In the genomic region with DNA sequence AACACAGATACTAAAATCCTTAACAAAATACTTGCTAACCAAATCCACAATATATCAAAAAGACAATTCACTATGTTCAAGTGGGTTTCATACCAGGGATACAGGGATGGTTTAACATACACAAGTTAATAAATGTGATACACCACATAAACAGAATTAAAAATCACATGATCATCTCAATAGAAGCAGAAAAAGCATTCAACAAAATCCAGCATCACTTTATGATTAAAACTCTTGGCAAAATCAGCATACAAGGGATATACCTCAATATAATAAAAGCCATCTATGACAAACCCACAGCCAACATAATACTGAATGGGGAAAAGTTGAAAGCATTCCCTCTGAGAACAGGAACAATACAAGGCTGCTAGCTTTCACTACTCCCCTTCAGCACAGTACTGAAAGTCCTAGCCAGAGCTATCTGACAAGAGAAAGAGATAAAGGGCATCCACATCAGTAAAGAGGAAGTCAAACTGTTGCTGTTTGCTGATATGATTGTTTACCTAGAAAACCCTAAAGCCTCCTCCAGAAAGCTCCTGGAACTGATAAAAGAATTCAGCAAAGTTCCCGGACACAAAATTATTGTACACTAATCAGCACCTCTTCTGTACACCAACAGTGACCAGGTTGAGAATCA, we compare ENCODE assay signal across 7 cellular contexts. TPM values are rescaled to one million over a fixed set of nuclear protein-coding genes. Genes with fewer than 3 reads are reported as not detected.
DNase-seq lines count a peak whose midpoint lies in the region; TF ChIP-seq lines count a peak whose summit lies in the region.
"Not testable (repeated sequence)": the region's sequence is repeated elsewhere in the genome, so short reads cannot be mapped to it uniquely, and the experiment has no call there.

No MANE protein-coding gene starts in this region.

- H3K56ac ChIP-seq in H9 (ENCODE audit: insufficient read length, low read depth, low read length): not testable (repeated sequence)

- H3K14ac ChIP-seq in H9 (ENCODE audit: insufficient read depth, low read length): not testable (repeated sequence)

- H3K79me2 ChIP-seq in H9 (ENCODE audit: insufficient read depth, low read length): not testable (repeated sequence)

- CTCF ChIA-PET in CD8-positive, alpha-beta memory T cell (lab: Charles Lee); activated CD4-positive, alpha-beta T cell treated with anti-CD3 and anti-CD28 coated beads, Interleukin-2, amount 10 ng/mL, durations not matched to agents 7 days and 5 days (lab: Charles Lee): not testable (repeated sequence)
- CTCF ChIA-PET in activated naive CD4-positive, alpha-beta T cell treated with anti-CD3 and anti-CD28 coated beads, Interleukin-2, amount 10 ng/mL, durations not matched to agents 7 days and 5 days (lab: Charles Lee): interaction anchor here (0.6 to 1.9 kb wide), 2 partner anchors 15 to 27 kb away, joined by 3 to 4 read pairs; no protein-coding TSS in a partner anchor

- H3K4me1 Mint-ChIP-seq in CD8-positive, alpha-beta memory T cell: peaks cover 20 to 44% (median 33%) of the 10 kb centered on the region in 3 donors
- peaks cover 9 to 19% of the 10 kb centered on the region in 2 experiments for H3K4me1 Mint-ChIP-seq in H9
- H3K4me1 Mint-ChIP-seq in T-helper 1 cell treated with Interleukin-12 subunit alpha and Interleukin-12 subunit beta and Interleukin-4 antibody, amounts not matched to agents 30 μg/mL and 1 μg/mL, for 36 hours (ENCODE audit: low read depth): peaks cover 27% of the 10 kb centered on the region
- H3K4me1 Mint-ChIP-seq in activated CD4-positive, alpha-beta T cell treated with anti-CD3 and anti-CD28 coated beads, Interleukin-2, amount 10 ng/mL, durations not matched to agents 7 days and 5 days: peaks cover 40% of the 10 kb centered on the region
- H3K4me1 Mint-ChIP-seq in activated naive CD4-positive, alpha-beta T cell treated with anti-CD3 and anti-CD28 coated beads, Interleukin-2, amount 10 ng/mL, durations not matched to agents 7 days and 5 days: peaks cover 37% of the 10 kb centered on the region

- not testable (repeated sequence) for H4K20me1 ChIP-seq in H9 (ENCODE audit: control insufficient read depth, insufficient read depth, insufficient read length)

- H3K4me2 ChIP-seq in H9 (ENCODE audit: insufficient read depth, insufficient read length, low read length): not testable (repeated sequence)

- not testable (repeated sequence) for H2BK20ac ChIP-seq in H9 (ENCODE audit: low read depth, low read length, poor library complexity, severe bottlenecking)

- H4K8ac ChIP-seq in H9 (replicated peaks; ENCODE audit: insufficient read length, low read depth, low read length): not testable (repeated sequence)

- POLR2A ChIA-PET in CD8-positive, alpha-beta memory T cell (lab: Charles Lee); activated CD4-positive, alpha-beta T cell treated with anti-CD3 and anti-CD28 coated beads, Interleukin-2, amount 10 ng/mL, durations not matched to agents 7 days and 5 days (lab: Charles Lee): not testable (repeated sequence)

- not testable (repeated sequence) for H3K4me3 ChIP-seq in CD8-positive, alpha-beta memory T cell (ENCODE audit: low read length); NB4 (ENCODE audit: low read depth, low read length)

- not testable (repeated sequence) for H3K27me3 ChIP-seq in CD8-positive, alpha-beta memory T cell (ENCODE audit: insufficient read depth, low read length, poor library complexity, severe bottlenecking); H9 (ENCODE audit: insufficient read depth, low read length)

- not testable (repeated sequence) for H3K27ac ChIP-seq in CD8-positive, alpha-beta memory T cell (ENCODE audit: low read depth, low read length); H9 (ENCODE audit: insufficient read length, low read depth, low read length)

- not testable (repeated sequence) for H2BK12ac ChIP-seq in H9 (ENCODE audit: insufficient read length, low read depth, low read length)

- H3K18ac ChIP-seq in H9 (ENCODE audit: insufficient read length, low read depth, low read length): not testable (repeated sequence)

- H2BK5ac ChIP-seq in H9 (ENCODE audit: insufficient read length, low read length): not testable (repeated sequence)

- H3K27me3 Mint-ChIP-seq in CD8-positive, alpha-beta memory T cell; H9 (ENCODE audit: low read depth); T-helper 1 cell treated with Interleukin-12 subunit alpha and Interleukin-12 subunit beta and Interleukin-4 antibody, amounts not matched to agents 30 μg/mL and 1 μg/mL, for 36 hours (ENCODE audit: low read depth); activated CD4-positive, alpha-beta T cell treated with anti-CD3 and anti-CD28 coated beads, Interleukin-2, amount 10 ng/mL, durations not matched to agents 7 days and 5 days; activated naive CD4-positive, alpha-beta T cell treated with anti-CD3 and anti-CD28 coated beads, Interleukin-2, amount 10 ng/mL, durations not matched to agents 7 days and 5 days: not testable (repeated sequence)

- H2BK15ac ChIP-seq in H9 (ENCODE audit: low read depth, low read length): not testable (repeated sequence)

- not testable (repeated sequence) for TF ChIP-seq CTCF in H9 (conservative IDR thresholded peaks at IDR 0.05); NB4 (IDR thresholded peaks at IDR 0.05; ENCODE audit: low read depth, low read length)

- not testable (repeated sequence) for DNase-seq in CD8-positive, alpha-beta memory T cell; H9; activated naive CD4-positive, alpha-beta T cell treated with anti-CD3 and anti-CD28 coated beads, Interleukin-2, amount 10 ng/mL, durations not matched to agents 7 days and 5 days
- DNase-seq in NB4 (ENCODE audit: low read depth): peak; percentile 15
- peak; percentile 14 for DNase-seq in activated CD4-positive, alpha-beta T cell treated with anti-CD3 and anti-CD28 coated beads, Interleukin-2, amount 10 ng/mL, durations not matched to agents 7 days and 5 days
- peak; percentile 14 for DNase-seq in inferior parietal cortex (ENCODE audit: extremely low spot score)

- H3K9me3 Mint-ChIP-seq in CD8-positive, alpha-beta memory T cell; H9: not testable (repeated sequence)
- H3K9me3 Mint-ChIP-seq in T-helper 1 cell treated with Interleukin-12 subunit alpha and Interleukin-12 subunit beta and Interleukin-4 antibody, amounts not matched to agents 30 μg/mL and 1 μg/mL, for 36 hours: peaks cover 10% of the 10 kb centered on the region
- H3K9me3 Mint-ChIP-seq in activated CD4-positive, alpha-beta T cell treated with anti-CD3 and anti-CD28 coated beads, Interleukin-2, amount 10 ng/mL, durations not matched to agents 7 days and 5 days: peaks cover 21% of the 10 kb centered on the region
- H3K9me3 Mint-ChIP-seq in activated naive CD4-positive, alpha-beta T cell treated with anti-CD3 and anti-CD28 coated beads, Interleukin-2, amount 10 ng/mL, durations not matched to agents 7 days and 5 days: peaks cover 21% of the 10 kb centered on the region

- not testable (repeated sequence) for H4K91ac ChIP-seq in H9 (ENCODE audit: insufficient read length, low read depth, low read length)

- not testable (repeated sequence) for H3K9ac ChIP-seq in H9 (ENCODE audit: extremely low read depth, insufficient read length, low read length)

- not testable (repeated sequence) for H3K23me2 ChIP-seq in H9 (ENCODE audit: insufficient read length, low read depth, low read length, poor library complexity, severe bottlenecking)

- peaks cover 15% of the 10 kb centered on the region for H3K4me1 ChIP-seq in CD8-positive, alpha-beta memory T cell (ENCODE audit: insufficient read depth, low read length)
- not testable (repeated sequence) for H3K4me1 ChIP-seq in H9 (ENCODE audit: insufficient read depth, low read length)

- H3K36me3 Mint-ChIP-seq in CD8-positive, alpha-beta memory T cell; T-helper 1 cell treated with Interleukin-12 subunit alpha and Interleukin-12 subunit beta and Interleukin-4 antibody, amounts not matched to agents 30 μg/mL and 1 μg/mL, for 36 hours (ENCODE audit: low read depth): not testable (repeated sequence)
- peaks cover 2 to 15% (median 11%) of the 10 kb centered on the region in 3 experiments; a peak in 6 of 7 replicates for H3K36me3 Mint-ChIP-seq in H9 (ENCODE audit: insufficient read depth in 1 of 3, low read depth in 3 of 3)
- peaks cover 36% of the 10 kb centered on the region for H3K36me3 Mint-ChIP-seq in activated CD4-positive, alpha-beta T cell treated with anti-CD3 and anti-CD28 coated beads, Interleukin-2, amount 10 ng/mL, durations not matched to agents 7 days and 5 days (ENCODE audit: low read depth)
- peaks cover 20% of the 10 kb centered on the region for H3K36me3 Mint-ChIP-seq in activated naive CD4-positive, alpha-beta T cell treated with anti-CD3 and anti-CD28 coated beads, Interleukin-2, amount 10 ng/mL, durations not matched to agents 7 days and 5 days

- not testable (repeated sequence) for H2BK120ac ChIP-seq in H9 (ENCODE audit: low read depth, low read length, poor library complexity, severe bottlenecking)

- not testable (repeated sequence) for H3K4ac ChIP-seq in H9 (ENCODE audit: low read depth, low read length)

- not testable (repeated sequence) for H3K9me3 ChIP-seq in CD8-positive, alpha-beta memory T cell (ENCODE audit: low read length); H9 (ENCODE audit: control insufficient read depth, low read depth, low read length)

- H2AK5ac ChIP-seq in H9 (ENCODE audit: insufficient read length, low read length): not testable (repeated sequence)

- not testable (repeated sequence) for H3T11ph ChIP-seq in H9 (ENCODE audit: low read length)

- TF ChIP-seq POLR2A in NB4 (IDR thresholded peaks at IDR 0.05; ENCODE audit: extremely low read depth, insufficient read length): not testable (repeated sequence)

- not testable (repeated sequence) for H3K79me1 ChIP-seq in H9 (ENCODE audit: insufficient read depth, low read depth, low read length, poor library complexity, severe bottlenecking)

- WGBS in H9 (ENCODE audit: extremely low coverage, insufficient read length, low lambda C conversion rate): no CpG with 5 or more reads among the region's 1 CpG

- H4K5ac ChIP-seq in H9 (ENCODE audit: insufficient read length, low read depth, low read length): not testable (repeated sequence)

- not testable (repeated sequence) for H2AFZ ChIP-seq in H9 (ENCODE audit: low read length)

- H3K23ac ChIP-seq in H9 (ENCODE audit: insufficient read length, low read depth, low read length): not testable (repeated sequence)

- not testable (repeated sequence) for H3K36me3 ChIP-seq in CD8-positive, alpha-beta memory T cell (ENCODE audit: insufficient read depth, low read length)

- peak overlapping the region in 5 of 8 donors; percentile 16 to 59 (median 20) for H3K27ac Mint-ChIP-seq in CD8-positive, alpha-beta memory T cell
- H3K27ac Mint-ChIP-seq in H9: peak overlapping the region in 2 of 3 experiments; percentile 12 to 38; a peak in 2 of 7 replicates
- H3K27ac Mint-ChIP-seq in T-helper 1 cell treated with Interleukin-12 subunit alpha and Interleukin-12 subunit beta and Interleukin-4 antibody, amounts not matched to agents 30 μg/mL and 1 μg/mL, for 36 hours: peak overlapping the region; percentile 56
- peak overlapping the region; percentile 81 for H3K27ac Mint-ChIP-seq in activated CD4-positive, alpha-beta T cell treated with anti-CD3 and anti-CD28 coated beads, Interleukin-2, amount 10 ng/mL, durations not matched to agents 7 days and 5 days
- H3K27ac Mint-ChIP-seq in activated naive CD4-positive, alpha-beta T cell treated with anti-CD3 and anti-CD28 coated beads, Interleukin-2, amount 10 ng/mL, durations not matched to agents 7 days and 5 days: peak overlapping the region; percentile 60

- peak overlapping the region in 4 of 7 donors; percentile 2 to 44 (median 30) for H3K4me3 Mint-ChIP-seq in CD8-positive, alpha-beta memory T cell
- H3K4me3 Mint-ChIP-seq in H9; activated naive CD4-positive, alpha-beta T cell treated with anti-CD3 and anti-CD28 coated beads, Interleukin-2, amount 10 ng/mL, durations not matched to agents 7 days and 5 days: not testable (repeated sequence)
- peak overlapping the region; percentile 54 for H3K4me3 Mint-ChIP-seq in T-helper 1 cell treated with Interleukin-12 subunit alpha and Interleukin-12 subunit beta and Interleukin-4 antibody, amounts not matched to agents 30 μg/mL and 1 μg/mL, for 36 hours
- H3K4me3 Mint-ChIP-seq in activated CD4-positive, alpha-beta T cell treated with anti-CD3 and anti-CD28 coated beads, Interleukin-2, amount 10 ng/mL, durations not matched to agents 7 days and 5 days: peak overlapping the region; percentile 21

RNA-seq across cellular contexts. Expression of a gene that starts 33.9 kb away (rescaled TPM):
- total RNA-seq in CD8-positive, alpha-beta memory T cell: 10 to 100 TPM; 25.3 to 25.8 TPM
- 16.1 TPM for polyA plus RNA-seq in CD8-positive, alpha-beta memory T cell
- total RNA-seq in H9 (2021): 0.15 and 0.26 TPM in 2 replicates
- 10 to 100 TPM; 13.2 to 13.4 TPM for total RNA-seq in activated CD4-positive, alpha-beta T cell treated with anti-CD3 and anti-CD28 coated beads, Interleukin-2, amount 10 ng/mL, durations not matched to agents 7 days and 5 days

Comparison
In these comparisons a context has a peak if more than half of its experiments do, and no peak if none do; other contexts are left out.
1. H3K27ac Mint-ChIP-seq: peak in every context shown above with its lines; median percentile 81 in activated CD4-positive, alpha-beta T cell treated with anti-CD3 and anti-CD28 coated beads, Interleukin-2, amount 10 ng/mL, durations not matched to agents 7 days and 5 days; 60 in activated naive CD4-positive, alpha-beta T cell treated with anti-CD3 and anti-CD28 coated beads, Interleukin-2, amount 10 ng/mL, durations not matched to agents 7 days and 5 days; 56 in T-helper 1 cell treated with Interleukin-12 subunit alpha and Interleukin-12 subunit beta and Interleukin-4 antibody, amounts not matched to agents 30 μg/mL and 1 μg/mL, for 36 hours; 25 in H9; 20 in CD8-positive, alpha-beta memory T cell.
2. RNA of a gene that starts 33.9 kb away (total RNA-seq): 25.3 to 25.8 TPM in CD8-positive, alpha-beta memory T cell and 13.2 to 13.4 TPM in activated CD4-positive, alpha-beta T cell treated with anti-CD3 and anti-CD28 coated beads, Interleukin-2, amount 10 ng/mL, durations not matched to agents 7 days and 5 days; 0.15 to 0.26 TPM in H9; every median in the first group is over 10 times any median in the second.